In the genomic region with DNA sequence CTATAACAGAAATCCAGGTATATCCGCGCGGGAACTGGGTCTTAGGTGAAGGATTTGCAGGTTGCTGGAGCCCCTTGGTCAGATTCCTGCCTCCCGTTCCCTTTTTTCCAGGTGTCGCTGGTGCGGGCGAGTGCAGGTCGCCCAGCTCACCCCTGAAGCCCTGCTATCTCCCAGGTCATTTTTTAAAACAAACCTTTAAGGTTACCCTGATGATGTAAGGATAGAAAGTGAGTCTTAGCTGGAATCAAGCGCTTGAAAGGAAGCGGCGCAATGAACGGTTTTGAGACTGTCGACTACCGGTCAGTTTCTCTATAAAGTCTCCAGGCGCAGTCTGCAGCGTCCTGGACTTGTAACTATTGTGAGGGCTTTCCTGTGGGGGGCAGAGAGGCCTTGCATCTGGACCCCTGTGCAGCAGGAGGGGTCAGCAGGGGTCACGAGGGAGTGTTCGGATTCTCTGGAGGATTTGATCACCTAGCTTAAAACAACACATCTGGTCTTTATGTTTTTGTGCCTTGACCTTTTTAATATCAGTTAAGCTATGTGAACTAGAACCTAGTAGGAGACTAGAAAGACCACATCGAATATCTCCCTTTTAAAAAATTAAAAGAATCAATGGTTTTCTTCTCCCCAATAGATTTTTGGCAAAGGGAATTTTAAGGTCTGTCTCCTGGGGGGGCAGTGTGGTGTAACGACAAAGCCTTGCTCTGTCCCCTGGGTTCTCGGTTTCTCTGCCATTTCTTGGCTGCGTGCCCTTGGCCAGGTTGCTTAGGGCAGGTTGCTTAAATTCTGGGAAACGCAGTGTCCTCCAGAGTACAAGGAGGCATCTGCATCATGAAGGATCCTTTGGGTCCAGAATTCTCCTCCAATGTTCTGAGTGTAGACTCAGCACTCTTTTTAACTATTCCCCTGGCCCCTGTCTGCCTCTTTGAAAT, we compare ENCODE assay signal across 8 cellular contexts. TPM values are rescaled to one million over a fixed set of nuclear protein-coding genes. Genes with fewer than 3 reads are reported as not detected.
DNase-seq lines count a peak whose midpoint lies in the region; ATAC-seq, FAIRE-seq and TF ChIP-seq lines count a peak whose summit lies in the region.

No MANE protein-coding gene starts in this region.

- H3K27me3 ChIP-seq in CD4-positive, alpha-beta T cell (ENCODE audit: control insufficient read depth, insufficient read depth, low read length): peaks cover 57% of the 10 kb centered on the region
- H3K27me3 ChIP-seq in lower lobe of right lung (ENCODE audit: low read depth) (peaks cover 39% of the 10 kb centered on the region), uterus (no peaks in the 10 kb centered on the region)

- no peak for TF ChIP-seq CTCF in CD4-positive, alpha-beta T cell (IDR thresholded peaks at IDR 0.05)
- TF ChIP-seq CTCF in cardiac fibroblast (IDR thresholded peaks at IDR 0.05; ENCODE audit: low read depth, low read length) (no peak), lower lobe of right lung (IDR thresholded peaks at IDR 0.05) (no peak), uterus (IDR thresholded peaks at IDR 0.05) (no peak)

- FAIRE-seq in HTR-8/SVneo (lab: Jason Lieb, UNC): no peak

- TF ChIP-seq POLR2A in uterus (IDR thresholded peaks at IDR 0.05): no peak

- POLR2A ChIA-PET in CD4-positive, alpha-beta T cell (lab: Charles Lee): no interaction called here

- peaks cover 36% of the 10 kb centered on the region for H3K4me1 ChIP-seq in lower lobe of right lung
- no peaks in the 10 kb centered on the region for H3K4me1 ChIP-seq in uterus

- intact Hi-C loops in CD4-positive, alpha-beta T cell (cut with DNase I, micrococcal nuclease): no loop called here
- intact Hi-C loops in lower lobe of right lung (cut with DNase I): no loop called here
- intact Hi-C loops in uterus (cut with DNase I; ENCODE audit: low total_unique reads): no loop called here

- H3K9me3 Mint-ChIP-seq in CD4-positive, alpha-beta T cell: no peaks in the 10 kb centered on the region

- peak overlapping the region; percentile 70 for H3K4me3 Mint-ChIP-seq in CD4-positive, alpha-beta T cell

- peaks cover 25% of the 10 kb centered on the region for H3K4me1 Mint-ChIP-seq in CD4-positive, alpha-beta T cell (ENCODE audit: low read depth)

- H3K27ac Mint-ChIP-seq in CD4-positive, alpha-beta T cell: no peak overlapping the region

- H3K36me3 Mint-ChIP-seq in CD4-positive, alpha-beta T cell (ENCODE audit: low read depth): no peaks in the 10 kb centered on the region

- no peak for DNase-seq in CD4-positive, alpha-beta T cell
- peak; percentile 46 for DNase-seq in KBM-7
- DNase-seq in cardiac fibroblast (ENCODE audit: low read depth in 2 of 2): peak; percentile 18 to 36
- DNase-seq in lower lobe of right lung: no peak
- DNase-seq in uterus: no peak
- DNase-seq in HTR-8/SVneo (ENCODE audit: insufficient read length, low spot score): no peak
- no peak for DNase-seq in putamen (ENCODE audit: low spot score)

- no peaks in the 10 kb centered on the region for H3K9me3 ChIP-seq in CD4-positive, alpha-beta T cell (ENCODE audit: control insufficient read depth, low read length)
- no peaks in the 10 kb centered on the region for H3K9me3 ChIP-seq in lower lobe of right lung
- no peaks in the 10 kb centered on the region for H3K9me3 ChIP-seq in uterus

- H3K4me3 ChIP-seq in cardiac fibroblast (replicated peaks in 1 of 2; ENCODE audit: low read depth in 2 of 2, low read length in 2 of 2) (peak overlapping the region; percentile 55 to 56), lower lobe of right lung (peak overlapping the region; percentile 63), uterus (peak overlapping the region; percentile 35 to 55)

- peaks cover 75% of the 10 kb centered on the region for H3K27me3 Mint-ChIP-seq in CD4-positive, alpha-beta T cell

- in situ Hi-C loops in KBM-7 (cut with MboI; ENCODE audit: low pct_unique_long_range_greater_than_20kb, low sequenced_read_pairs): no loop called here

- CTCF ChIA-PET in CD4-positive, alpha-beta T cell (lab: Charles Lee): no interaction called here

- H3K27ac ChIP-seq in CD4-positive, alpha-beta T cell (ENCODE audit: low read depth, low read length): no peak overlapping the region
- H3K27ac ChIP-seq in lower lobe of right lung: peak overlapping the region; percentile 56
- H3K27ac ChIP-seq in uterus: peak overlapping the region in 1 of 2 donors; percentile 40

- no peak for ATAC-seq in CD4-positive, alpha-beta T cell (ENCODE audit: poor library complexity)
- ATAC-seq in lower lobe of right lung (peak in 1 of 2 donors; percentile 3), GM21529 (IDR thresholded peaks at IDR 0.05; ENCODE audit: unreplicated experiment) (no peak)

- H3K36me3 ChIP-seq in lower lobe of right lung: no peaks in the 10 kb centered on the region
- no peaks in the 10 kb centered on the region for H3K36me3 ChIP-seq in uterus

RNA-seq across cellular contexts. Expression of gene KIT, which starts 1.7 kb away (rescaled TPM):
- under 1 TPM; 0.05 to 0.36 TPM for total RNA-seq in CD4-positive, alpha-beta T cell
- total RNA-seq in lower lobe of right lung: 28.5 TPM
- total RNA-seq in uterus: 10 to 100 TPM in 3 of 4 donors, 1 to 10 TPM in 1; 6.4 to 69.9 (median 40.3) TPM

Comparison
In these comparisons a context has a peak if more than half of its experiments do, and no peak if none do; other contexts are left out.
1. DNase-seq: peak in KBM-7 (single experiment) and cardiac fibroblast (2 of 2); none in CD4-positive, alpha-beta T cell (0 of 10), lower lobe of right lung (single experiment), uterus (0 of 2), HTR-8/SVneo (single experiment) and putamen (single experiment).
2. RNA of gene KIT, which starts 1.7 kb away (total RNA-seq): 6.4 to 69.9 TPM in uterus and 28.5 TPM in lower lobe of right lung (single experiment); 0.05 to 0.36 TPM in CD4-positive, alpha-beta T cell; every median in the first group is over 4 times any median in the second.
3. Peak in every context shown above with its lines, with median percentiles within 50 percentile points of each other: H3K4me3 ChIP-seq.